1 cellular context compared by ENCODE assay signal in genomic region chr20:58714923-58715708, GRCh38.
TF ChIP-seq lines count a peak whose summit lies in the region.

No MANE protein-coding gene starts in this region.

TF ChIP-seq in GM12878, 131 proteins besides CTCF, POLR2A, EP300 and RAD21:
- TF ChIP-seq ZBTB40 (IDR thresholded peaks at IDR 0.05; ENCODE audit: borderline replicate concordance) (no peak), CEBPB (IDR thresholded peaks at IDR 0.05; ENCODE audit: borderline replicate concordance in 1 of 2, low read depth in 2 of 2, low read length in 2 of 2) (no peak), TCF12 (IDR thresholded peaks at IDR 0.05; ENCODE audit: low read depth, low read length) (no peak), JUND (IDR thresholded peaks at IDR 0.05; ENCODE audit: low read depth, low read length) (no peak), RAD51 (IDR thresholded peaks at IDR 0.05) (no peak), ATF7 (IDR thresholded peaks at IDR 0.05; ENCODE audit: low read depth) (no peak), BHLHE40 (IDR thresholded peaks at IDR 0.05; ENCODE audit: borderline replicate concordance in 1 of 2, low read depth in 2 of 2, low read length in 1 of 2) (no peak), TARDBP (IDR thresholded peaks at IDR 0.05; ENCODE audit: borderline replicate concordance) (no peak), TAF1 (IDR thresholded peaks at IDR 0.05; ENCODE audit: borderline replicate concordance, low read depth, low read length) (no peak), EZH2 (IDR thresholded peaks at IDR 0.05; ENCODE audit: borderline replicate concordance, control insufficient read depth, low read depth, low read length) (no peak), SUPT20H (IDR thresholded peaks at IDR 0.05; ENCODE audit: borderline replicate concordance, control insufficient read depth, low read depth, low read length) (no peak)
TF ChIP-seq in GM12878: peak in this region for 0.
